ENCODE assay signal across 18 cellular contexts in genomic region chr3:105851176-105851575, GRCh38. TPM values are rescaled to one million over a fixed set of nuclear protein-coding genes. Genes with fewer than 3 reads are reported as not detected.
DNase-seq lines count a peak whose midpoint lies in the region; ATAC-seq and TF ChIP-seq lines count a peak whose summit lies in the region.
"Had no signal": no experiment of that assay in that cellular context is flagged by ENCODE, and none has a peak within 500 bp of the region (broad histone marks: within the 10 kb centered on the region; RNA-seq: fewer than 3 reads in every experiment).

No MANE protein-coding gene starts in this region.

- ATAC-seq in T-cell (replicated peaks in 1 of 4) (no peak), HG03039 (IDR thresholded peaks at IDR 0.05; ENCODE audit: unreplicated experiment) (no peak), GM19467 (IDR thresholded peaks at IDR 0.05; ENCODE audit: unreplicated experiment) (no peak), gastrocnemius medialis (no peak)
- ATAC-seq in activated naive CD8-positive, alpha-beta T cell treated with anti-CD3 and anti-CD28 coated beads, Interleukin-2, amount 50 U/mL, for 24 hours: no peak
- ATAC-seq: Right ventricle myocardium inferior had no signal

- in situ Hi-C loops in gastrocnemius medialis (cut with MboI; ENCODE audit: low sequenced_read_pairs in 4 of 4): no loop called here

- no peaks in the 10 kb centered on the region for H3K9me3 ChIP-seq in left ventricle myocardium inferior (replicated peaks)
- no peaks in the 10 kb centered on the region for H3K9me3 ChIP-seq in tibial artery
- no peaks in the 10 kb centered on the region for H3K9me3 ChIP-seq in gastrocnemius medialis
- H3K9me3 ChIP-seq: MG63 had no signal

- H3K36me3 Mint-ChIP-seq in T-cell: peaks cover 63% of the 10 kb centered on the region
- H3K36me3 Mint-ChIP-seq in activated naive CD8-positive, alpha-beta T cell treated with anti-CD3 and anti-CD28 coated beads, Interleukin-2, amount 50 U/mL, for 24 hours (ENCODE audit: low read depth): peaks cover 84% of the 10 kb centered on the region

- H3K27me3 Mint-ChIP-seq in T-cell: no peaks in the 10 kb centered on the region
- H3K27me3 Mint-ChIP-seq in activated naive CD8-positive, alpha-beta T cell treated with anti-CD3 and anti-CD28 coated beads, Interleukin-2, amount 50 U/mL, for 24 hours: no peaks in the 10 kb centered on the region
- H3K27me3 Mint-ChIP-seq: CD4-positive, CD25-positive, alpha-beta regulatory T cell had no signal

- peak overlapping the region; percentile 45 to 53 for H3K27ac Mint-ChIP-seq in T-cell
- peak overlapping the region; percentile 20 for H3K27ac Mint-ChIP-seq in activated naive CD8-positive, alpha-beta T cell treated with anti-CD3 and anti-CD28 coated beads, Interleukin-2, amount 50 U/mL, for 24 hours

- POLR2A ChIA-PET in T-cell (lab: Charles Lee): no interaction called here

- H3K4me1 Mint-ChIP-seq in T-cell: peaks cover 58 to 70% (median 68%) of the 10 kb centered on the region in 3 donors
- peaks cover 73% of the 10 kb centered on the region for H3K4me1 Mint-ChIP-seq in activated naive CD8-positive, alpha-beta T cell treated with anti-CD3 and anti-CD28 coated beads, Interleukin-2, amount 50 U/mL, for 24 hours

- TF ChIP-seq POLR2A in gastrocnemius medialis (IDR thresholded peaks at IDR 0.05): no peak

- intact Hi-C loops in left ventricle myocardium inferior (cut with micrococcal nuclease) (no loop called here), cardiac septum (cut with DNase I) (no loop called here), tibial artery (cut with DNase I; ENCODE audit: low total_unique reads) (no loop called here), gastrocnemius medialis (cut with DNase I; ENCODE audit: low total_unique reads) (no loop called here)

- H3K9me3 Mint-ChIP-seq in T-cell: peaks cover 0 to 5% (median 5%) of the 10 kb centered on the region in 3 donors
- peaks cover 5% of the 10 kb centered on the region for H3K9me3 Mint-ChIP-seq in activated naive CD8-positive, alpha-beta T cell treated with anti-CD3 and anti-CD28 coated beads, Interleukin-2, amount 50 U/mL, for 24 hours

- peaks cover 43% of the 10 kb centered on the region for H3K36me3 ChIP-seq in left ventricle myocardium inferior
- peaks cover 9 to 44% (median 31%) of the 10 kb centered on the region in 3 donors for H3K36me3 ChIP-seq in tibial artery
- H3K36me3 ChIP-seq in gastrocnemius medialis: peaks cover 0 to 19% of the 10 kb centered on the region in 2 donors

- H3K27me3 ChIP-seq in left ventricle myocardium inferior (ENCODE audit: low read depth) (no peaks in the 10 kb centered on the region), tibial artery (no peaks in the 10 kb centered on the region), gastrocnemius medialis (no peaks in the 10 kb centered on the region)
- H3K27me3 ChIP-seq: MG63 had no signal

- peak overlapping the region; percentile 34 for H3K27ac ChIP-seq in left ventricle myocardium inferior (replicated peaks)
- no peak overlapping the region for H3K27ac ChIP-seq in tibial artery
- H3K27ac ChIP-seq in gastrocnemius medialis: no peak overlapping the region

- H3K4me3 ChIP-seq in left ventricle myocardium inferior (no peak overlapping the region), tibial artery (no peak overlapping the region), gastrocnemius medialis (no peak overlapping the region)
- H3K4me3 ChIP-seq: MG63 had no signal

- H3K4me1 ChIP-seq in left ventricle myocardium inferior: peaks cover 85% of the 10 kb centered on the region
- peaks cover 0 to 29% (median 12%) of the 10 kb centered on the region in 4 donors for H3K4me1 ChIP-seq in tibial artery
- H3K4me1 ChIP-seq in gastrocnemius medialis: peaks cover 9% of the 10 kb centered on the region in 2 donors

- CTCF ChIA-PET in T-cell (lab: Charles Lee): interaction anchor here in 1 of 2 donors (0.7 kb wide), 1 partner anchor 19 kb away, joined by 3 read pairs; no protein-coding TSS in a partner anchor

- no peak for TF ChIP-seq CTCF in left ventricle myocardium inferior (IDR thresholded peaks at IDR 0.05; ENCODE audit: borderline replicate concordance)
- no peak for TF ChIP-seq CTCF in tibial artery (IDR thresholded peaks at IDR 0.05)
- no peak for TF ChIP-seq CTCF in gastrocnemius medialis (IDR thresholded peaks at IDR 0.05 in 4 of 5, conservative IDR thresholded peaks at IDR 0.05 in 1 of 5)

- no peak for DNase-seq in left ventricle myocardium inferior
- no peak for DNase-seq in cardiac septum (ENCODE audit: low spot score)
- no peak for DNase-seq in T-cell
- no peak for DNase-seq in activated naive CD8-positive, alpha-beta T cell treated with anti-CD3 and anti-CD28 coated beads, Interleukin-2, amount 50 U/mL, for 24 hours
- no peak for DNase-seq in tibial artery
- no peak for DNase-seq in gastrocnemius medialis
- DNase-seq: AML-193; CD4-positive, CD25-positive, alpha-beta regulatory T cell; GF-D8; MG63; NCI-H1092 treated with DMSO at 0.1 percent for 48 hours; NCI-H1694; NCI-H2107; NCI-H345; NCI-H69 had no signal

- peak overlapping the region in 1 of 3 donors; percentile 28 for H3K4me3 Mint-ChIP-seq in T-cell
- H3K4me3 Mint-ChIP-seq in activated naive CD8-positive, alpha-beta T cell treated with anti-CD3 and anti-CD28 coated beads, Interleukin-2, amount 50 U/mL, for 24 hours: no peak overlapping the region
- H3K4me3 Mint-ChIP-seq: CD4-positive, CD25-positive, alpha-beta regulatory T cell had no signal

RNA-seq across cellular contexts. Expression of gene CBLB, which starts 17.6 kb away (rescaled TPM):
- total RNA-seq in left ventricle myocardium inferior: 46.7 TPM
- 38.6 TPM for total RNA-seq in cardiac septum
- 100 to 1,000 TPM in 2 of 5 donors, 10 to 100 TPM in 3; 81.3 to 120 (median 99.6) TPM for total RNA-seq in T-cell
- total RNA-seq in gastrocnemius medialis: 10 to 100 TPM; 14.8 to 46.4 (median 21.6) TPM
